ENCODE assay signal across 38 cellular contexts in genomic region chr19:33902395-33902794, GRCh38.
"Had no signal": no experiment of that assay in that cellular context is flagged by ENCODE, and none has a peak within 500 bp of the region (broad histone marks: within the 10 kb centered on the region; RNA-seq: fewer than 3 reads in every experiment).

No MANE protein-coding gene starts in this region.

- ATAC-seq: activated CD8-positive, alpha-beta T cell treated with anti-CD3 and anti-CD28 coated beads for 36 hours; activated naive CD4-positive, alpha-beta T cell treated with anti-CD3 and anti-CD28 coated beads, Interleukin-2, amount 50 U/mL, for 72 hours; activated T-cell treated with anti-CD3 and anti-CD28 coated beads, Interleukin-2, amount 50 U/mL, for 4 hours; activated T-cell treated with anti-CD3 and anti-CD28 coated beads, Interleukin-2, amount 50 U/mL, for 72 hours; activated T-helper 17 cell treated with anti-CD3 and anti-CD28 coated beads, Interleukin-2, amount 50 U/mL, for 72 hours; WTC11 had no signal

- H3K36me3 Mint-ChIP-seq: brain had no signal

- DNase-seq: activated CD4-positive, alpha-beta memory T cell treated with anti-CD3 and anti-CD28 coated beads for 36 hours; activated CD4-positive, alpha-beta T cell treated with anti-CD3 and anti-CD28 coated beads for 4 hours; activated CD4-positive, alpha-beta T cell treated with anti-CD3 and anti-CD28 coated beads, Interleukin-2, amount 10 ng/mL, durations not matched to agents 24 days and 14 days; activated CD4-positive, alpha-beta T cell treated with anti-CD3 and anti-CD28 coated beads, Interleukin-2, amount 50 U/mL, for 1 hour; activated CD4-positive, alpha-beta T cell treated with anti-CD3 and anti-CD28 coated beads, Interleukin-2, amount 50 U/mL, for 4 hours; activated CD4-positive, CD25-positive, alpha-beta regulatory T cell; activated CD4-positive, CD25-positive, alpha-beta regulatory T cell treated with anti-CD3 and anti-CD28 coated beads, Interleukin-2, amount 50 U/mL, for 72 hours; activated CD8-positive, alpha-beta memory T cell treated with anti-CD3 and anti-CD28 coated beads, Interleukin-2, amount 50 U/mL, for 4 hours; activated CD8-positive, alpha-beta T cell treated with anti-CD3 and anti-CD28 coated beads for 36 hours; activated effector memory CD4-positive, alpha-beta T cell treated with anti-CD3 and anti-CD28 coated beads, Interleukin-2, amount 50 U/mL, for 16 hours; activated gamma-delta T cell treated with Interleukin-2 at 50 U/mL for 16 hours; activated naive CD4-positive, alpha-beta T cell; activated naive CD4-positive, alpha-beta T cell treated with anti-CD3 and anti-CD28 coated beads for 36 hours; activated naive CD4-positive, alpha-beta T cell treated with anti-CD3 and anti-CD28 coated beads, Interleukin-2, amount 50 U/mL, for 16 hours; activated naive CD8-positive, alpha-beta T cell treated with anti-CD3 and anti-CD28 coated beads for 36 hours; activated T-cell treated with anti-CD3 and anti-CD28 coated beads for 4 hours; activated T-cell treated with anti-CD3 and anti-CD28 coated beads, Interleukin-2, amount 50 U/mL, for 1 hour; activated T-cell treated with anti-CD3 and anti-CD28 coated beads, Interleukin-2, amount 50 U/mL, for 4 hours; activated T-cell treated with anti-CD3 and anti-CD28 coated beads, Interleukin-2, amount 50 U/mL, for 72 hours; adrenal gland; amniotic stem cell; aorta; caudate nucleus; cerebellar nuclear complex; T-helper 1 cell; T-helper 2 cell; T-helper 9 cell; WERI-Rb-1 had no signal

- H3K4me3 Mint-ChIP-seq: activated CD4-positive, alpha-beta memory T cell treated with anti-CD3 and anti-CD28 coated beads for 36 hours; activated CD4-positive, alpha-beta T cell treated with anti-CD3 and anti-CD28 coated beads, Interleukin-2, amount 10 ng/mL, durations not matched to agents 24 days and 14 days; activated CD8-positive, alpha-beta T cell treated with anti-CD3 and anti-CD28 coated beads for 36 hours; activated naive CD4-positive, alpha-beta T cell treated with anti-CD3 and anti-CD28 coated beads for 36 hours; activated naive CD8-positive, alpha-beta T cell treated with anti-CD3 and anti-CD28 coated beads for 36 hours; activated T-cell treated with anti-CD3 and anti-CD28 coated beads, Interleukin-2, amount 50 U/mL, for 4 hours; activated T-cell treated with anti-CD3 and anti-CD28 coated beads, Interleukin-2, amount 50 U/mL, for 72 hours; activated T-helper 1 cell treated with anti-CD3 and anti-CD28 coated beads, Interleukin-12 subunit alpha, Interleukin-12 subunit beta, Interleukin-2, Interleukin-4 antibody, amounts not matched to agents 30 ng/mL and 10 ng/mL and 1 ng/mL, durations not matched to agents 14 hours and 24 hours and 36 hours; activated T-helper 17 cell treated with anti-CD3 and anti-CD28 coated beads, Interleukin-2, amount 50 U/mL, for 72 hours; brain; central memory CD8-positive, alpha-beta T cell; T-helper 1 cell treated with Interleukin-12 subunit alpha and Interleukin-12 subunit beta and Interleukin-4 antibody, amounts not matched to agents 30 μg/mL and 1 μg/mL, for 36 hours; T-helper 2 cell treated with Interferon-gamma antibody and Interleukin-4, amounts not matched to agents 5 μg/mL and 100 μg/mL, for 36 hours; WTC11 had no signal

- H3K4me1 Mint-ChIP-seq: activated CD4-positive, alpha-beta T cell treated with anti-CD3 and anti-CD28 coated beads, Interleukin-2, amount 10 ng/mL, durations not matched to agents 24 days and 14 days; central memory CD8-positive, alpha-beta T cell had no signal

- FAIRE-seq: astrocyte, bronchial epithelial cell had no signal

- H3K27ac Mint-ChIP-seq: activated CD4-positive, alpha-beta memory T cell treated with anti-CD3 and anti-CD28 coated beads for 36 hours; activated CD4-positive, alpha-beta T cell treated with anti-CD3 and anti-CD28 coated beads, Interleukin-2, amount 10 ng/mL, durations not matched to agents 24 days and 14 days; activated CD8-positive, alpha-beta T cell treated with anti-CD3 and anti-CD28 coated beads for 36 hours; activated naive CD4-positive, alpha-beta T cell treated with anti-CD3 and anti-CD28 coated beads for 36 hours; activated naive CD4-positive, alpha-beta T cell treated with anti-CD3 and anti-CD28 coated beads, Interleukin-2, amount 50 U/mL, for 72 hours; activated naive CD8-positive, alpha-beta T cell treated with anti-CD3 and anti-CD28 coated beads for 36 hours; activated T-cell treated with anti-CD3 and anti-CD28 coated beads, Interleukin-2, amount 50 U/mL, for 72 hours; activated T-helper 1 cell treated with anti-CD3 and anti-CD28 coated beads, Interleukin-12 subunit alpha, Interleukin-12 subunit beta, Interleukin-2, Interleukin-4 antibody, amounts not matched to agents 30 ng/mL and 10 ng/mL and 1 ng/mL, durations not matched to agents 14 hours and 24 hours and 36 hours; activated T-helper 17 cell treated with anti-CD3 and anti-CD28 coated beads, Interleukin-2, amount 50 U/mL, for 72 hours; brain; T-helper 1 cell treated with Interleukin-12 subunit alpha and Interleukin-12 subunit beta and Interleukin-4 antibody, amounts not matched to agents 30 μg/mL and 1 μg/mL, for 36 hours; T-helper 2 cell treated with Interferon-gamma antibody and Interleukin-4, amounts not matched to agents 5 μg/mL and 100 μg/mL, for 36 hours; WTC11 had no signal
